15 cellular contexts compared by ENCODE assay signal in the genomic region with DNA sequence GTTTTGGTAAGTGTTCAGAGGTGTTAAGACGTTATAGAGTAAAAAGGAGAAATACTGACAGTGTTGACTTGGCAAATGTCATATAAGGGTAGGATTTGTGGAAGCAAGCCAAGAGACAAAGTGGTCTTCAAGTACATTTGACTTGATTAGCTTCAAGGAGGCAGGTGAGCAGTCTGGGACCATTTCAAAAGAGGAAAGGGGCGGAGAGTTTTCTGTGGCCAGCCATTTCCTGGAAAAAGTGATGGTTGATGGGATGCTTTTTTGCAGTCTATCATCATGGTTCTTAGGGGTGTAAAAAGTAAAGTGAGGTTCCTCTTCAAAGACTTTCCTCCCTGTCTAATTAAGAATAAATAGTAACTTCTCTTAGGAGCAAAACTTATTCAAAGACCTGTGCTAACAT. TPM values are rescaled to one million over a fixed set of nuclear protein-coding genes. Genes with fewer than 3 reads are reported as not detected.
DNase-seq lines count a peak whose midpoint lies in the region; ATAC-seq and TF ChIP-seq lines count a peak whose summit lies in the region.
"Had no signal": no experiment of that assay in that cellular context is flagged by ENCODE, and none has a peak within 500 bp of the region (broad histone marks: within the 10 kb centered on the region; RNA-seq: fewer than 3 reads in every experiment).

No MANE protein-coding gene starts in this region.

- H3K4me1 Mint-ChIP-seq in CD4-positive, CD25-positive, alpha-beta regulatory T cell: peaks cover 23 to 65% (median 51%) of the 10 kb centered on the region in 4 donors
- peaks cover 37 to 57% (median 53%) of the 10 kb centered on the region in 3 donors for H3K4me1 Mint-ChIP-seq in CD8-positive, alpha-beta memory T cell
- peaks cover 67% of the 10 kb centered on the region for H3K4me1 Mint-ChIP-seq in activated CD8-positive, alpha-beta T cell treated with anti-CD3 and anti-CD28 coated beads for 36 hours (ENCODE audit: low read depth)

- peaks cover 47% of the 10 kb centered on the region for H3K36me3 ChIP-seq in CD4-positive, CD25-positive, alpha-beta regulatory T cell (ENCODE audit: control insufficient read depth, insufficient read depth, low read length)
- H3K36me3 ChIP-seq in CD8-positive, alpha-beta memory T cell (ENCODE audit: insufficient read depth, low read length): peaks cover 15% of the 10 kb centered on the region
- H3K36me3 ChIP-seq in lower lobe of right lung (peaks cover 44% of the 10 kb centered on the region), sigmoid colon (peaks cover 0 to 29% (median 6%) of the 10 kb centered on the region in 4 donors)

- H3K4me3 ChIP-seq in CD4-positive, CD25-positive, alpha-beta regulatory T cell (ENCODE audit: low read depth, low read length): peak overlapping the region; percentile 64
- no peak overlapping the region for H3K4me3 ChIP-seq in CD8-positive, alpha-beta memory T cell (ENCODE audit: low read length)
- H3K4me3 ChIP-seq in lower lobe of right lung (no peak overlapping the region), sigmoid colon (no peak overlapping the region)
- H3K4me3 ChIP-seq: GM12878, MG63, skin epidermis had no signal

- no peak for TF ChIP-seq CTCF in activated CD8-positive, alpha-beta T cell treated with anti-CD3 and anti-CD28 coated beads for 36 hours (IDR thresholded peaks at IDR 0.05)
- TF ChIP-seq CTCF in lower lobe of right lung (IDR thresholded peaks at IDR 0.05): no peak
- TF ChIP-seq CTCF in sigmoid colon (IDR thresholded peaks at IDR 0.05): no peak

- H3K4me1 ChIP-seq in CD4-positive, CD25-positive, alpha-beta regulatory T cell (ENCODE audit: control insufficient read depth, insufficient read depth, low read length, poor library complexity, severe bottlenecking): peaks cover 21% of the 10 kb centered on the region
- H3K4me1 ChIP-seq in CD8-positive, alpha-beta memory T cell (ENCODE audit: insufficient read depth, low read length): peaks cover 22% of the 10 kb centered on the region
- H3K4me1 ChIP-seq in lower lobe of right lung (peaks cover 24% of the 10 kb centered on the region), sigmoid colon (peaks cover 0 to 8% (median 7%) of the 10 kb centered on the region in 4 donors)

- H3K27me3 ChIP-seq in CD4-positive, CD25-positive, alpha-beta regulatory T cell (ENCODE audit: control insufficient read depth, insufficient read depth, low read length): no peaks in the 10 kb centered on the region
- H3K27me3 ChIP-seq in CD8-positive, alpha-beta memory T cell (ENCODE audit: insufficient read depth, low read length, poor library complexity, severe bottlenecking): no peaks in the 10 kb centered on the region
- H3K27me3 ChIP-seq in lower lobe of right lung (ENCODE audit: low read depth): no peaks in the 10 kb centered on the region
- H3K27me3 ChIP-seq in sigmoid colon: no peaks in the 10 kb centered on the region
- H3K27me3 ChIP-seq: MG63 had no signal

- ATAC-seq in CD4-positive, CD25-positive, alpha-beta regulatory T cell (ENCODE audit: low read depth in 2 of 2): peak in 1 of 2 donors; percentile 45
- peak; percentile 60 for ATAC-seq in activated CD8-positive, alpha-beta T cell treated with anti-CD3 and anti-CD28 coated beads for 36 hours
- peak in 1 of 2 donors; percentile 47 for ATAC-seq in lower lobe of right lung
- ATAC-seq: GM12878 had no signal

- POLR2A ChIA-PET in CD8-positive, alpha-beta memory T cell (lab: Charles Lee): no interaction called here
- POLR2A ChIA-PET in activated CD8-positive, alpha-beta T cell treated with anti-CD3 and anti-CD28 coated beads for 36 hours (lab: Charles Lee): interaction anchor here (1.0 to 1.1 kb wide), 3 partner anchors 9 to 501 kb away, joined by 3 to 5 read pairs (median 3); no protein-coding TSS in a partner anchor

- peaks cover 62% of the 10 kb centered on the region for H3K36me3 Mint-ChIP-seq in CD4-positive, CD25-positive, alpha-beta regulatory T cell
- H3K36me3 Mint-ChIP-seq in CD8-positive, alpha-beta memory T cell: peaks cover 0 to 57% (median 17%) of the 10 kb centered on the region in 3 donors
- H3K36me3 Mint-ChIP-seq in activated CD8-positive, alpha-beta T cell treated with anti-CD3 and anti-CD28 coated beads for 36 hours (ENCODE audit: low read depth): peaks cover 87% of the 10 kb centered on the region

- no peaks in the 10 kb centered on the region for H3K9me3 ChIP-seq in CD4-positive, CD25-positive, alpha-beta regulatory T cell (ENCODE audit: control insufficient read depth in 2 of 2, low read length in 2 of 2)
- no peaks in the 10 kb centered on the region for H3K9me3 ChIP-seq in CD8-positive, alpha-beta memory T cell (ENCODE audit: low read length)
- no peaks in the 10 kb centered on the region for H3K9me3 ChIP-seq in lower lobe of right lung
- no peaks in the 10 kb centered on the region for H3K9me3 ChIP-seq in sigmoid colon
- H3K9me3 ChIP-seq: MG63 had no signal

- H3K27me3 Mint-ChIP-seq in CD4-positive, CD25-positive, alpha-beta regulatory T cell: no peaks in the 10 kb centered on the region
- H3K27me3 Mint-ChIP-seq in CD8-positive, alpha-beta memory T cell: no peaks in the 10 kb centered on the region
- no peaks in the 10 kb centered on the region for H3K27me3 Mint-ChIP-seq in activated CD8-positive, alpha-beta T cell treated with anti-CD3 and anti-CD28 coated beads for 36 hours

- no peak for TF ChIP-seq EP300 in sigmoid colon (IDR thresholded peaks at IDR 0.05)

- intact Hi-C loops in activated CD8-positive, alpha-beta T cell treated with anti-CD3 and anti-CD28 coated beads for 36 hours (cut with micrococcal nuclease): loop anchor here (5.0 kb wide), 1 partner anchor 37 kb away; the partner anchor contains the start of gene SDCBP2
- intact Hi-C loops in lower lobe of right lung (cut with DNase I) (no loop called here), sigmoid colon (cut with DNase I) (no loop called here)

- peak in 1 of 3 donors; percentile 68 for DNase-seq in CD4-positive, CD25-positive, alpha-beta regulatory T cell
- peak in 1 of 5 donors; percentile 10 for DNase-seq in CD8-positive, alpha-beta memory T cell
- DNase-seq in activated CD8-positive, alpha-beta T cell treated with anti-CD3 and anti-CD28 coated beads for 36 hours: peak; percentile 59
- DNase-seq in lower lobe of right lung (no peak), cortex of kidney (lab: John Stamatoyannopoulos, UW) (no peak), sigmoid colon (no peak), SHP77 treated with DMSO at 0.1 percent for 48 hours (lab: John Stamatoyannopoulos, UW) (no peak)
- DNase-seq: amniotic stem cell, mesenchymal stem cell, MG63, NCI-H2171, SHP77 had no signal

- no peak for TF ChIP-seq POLR2A in sigmoid colon (IDR thresholded peaks at IDR 0.05)

- peaks cover 0 to 1% (median 0%) of the 10 kb centered on the region in 7 donors for H3K9me3 Mint-ChIP-seq in CD4-positive, CD25-positive, alpha-beta regulatory T cell
- H3K9me3 Mint-ChIP-seq in CD8-positive, alpha-beta memory T cell: no peaks in the 10 kb centered on the region
- no peaks in the 10 kb centered on the region for H3K9me3 Mint-ChIP-seq in activated CD8-positive, alpha-beta T cell treated with anti-CD3 and anti-CD28 coated beads for 36 hours
- H3K9me3 Mint-ChIP-seq: CD14-positive monocyte had no signal

- CTCF ChIA-PET in CD8-positive, alpha-beta memory T cell (lab: Charles Lee): no interaction called here
- CTCF ChIA-PET in activated CD8-positive, alpha-beta T cell treated with anti-CD3 and anti-CD28 coated beads for 36 hours (lab: Charles Lee): interaction anchor here (1.5 kb wide), 1 partner anchor 11 kb away, joined by 3 read pairs; no protein-coding TSS in a partner anchor

- H3K27ac ChIP-seq in CD4-positive, CD25-positive, alpha-beta regulatory T cell (ENCODE audit: insufficient read depth, low read length, poor library complexity, severe bottlenecking): no peak overlapping the region
- no peak overlapping the region for H3K27ac ChIP-seq in CD8-positive, alpha-beta memory T cell (ENCODE audit: low read depth, low read length)
- H3K27ac ChIP-seq in lower lobe of right lung: peak overlapping the region; percentile 41
- H3K27ac ChIP-seq in sigmoid colon: no peak overlapping the region

- peak overlapping the region; percentile 29 to 78 (median 50) for H3K4me3 Mint-ChIP-seq in CD4-positive, CD25-positive, alpha-beta regulatory T cell
- H3K4me3 Mint-ChIP-seq in CD8-positive, alpha-beta memory T cell: peak overlapping the region in 5 of 7 donors; percentile 23 to 65 (median 25)
- H3K4me3 Mint-ChIP-seq in activated CD8-positive, alpha-beta T cell treated with anti-CD3 and anti-CD28 coated beads for 36 hours: peak overlapping the region; percentile 40
- H3K4me3 Mint-ChIP-seq: CD14-positive monocyte had no signal

- WGBS in sigmoid colon, 2 donors: 50 to 54% methylated on average over 2 of the region's 2 CpGs

- peak overlapping the region; percentile 79 to 87 (median 81) for H3K27ac Mint-ChIP-seq in CD4-positive, CD25-positive, alpha-beta regulatory T cell
- H3K27ac Mint-ChIP-seq in CD8-positive, alpha-beta memory T cell: peak overlapping the region in 7 of 8 donors; percentile 26 to 91 (median 75)
- H3K27ac Mint-ChIP-seq in activated CD8-positive, alpha-beta T cell treated with anti-CD3 and anti-CD28 coated beads for 36 hours: peak overlapping the region; percentile 91

RNA-seq across cellular contexts. Expression of gene FKBP1A, which starts 28.7 kb away (rescaled TPM):
- total RNA-seq in CD4-positive, CD25-positive, alpha-beta regulatory T cell: 84.3 TPM
- polyA plus RNA-seq in CD4-positive, CD25-positive, alpha-beta regulatory T cell: 10 to 100 TPM; 49.1 to 72.4 (median 59.4) TPM
- 100 to 1,000 TPM; 274 TPM for total RNA-seq in CD8-positive, alpha-beta memory T cell
- polyA plus RNA-seq in CD8-positive, alpha-beta memory T cell: 43.1 TPM
- 100 to 1,000 TPM; 259 to 282 TPM for total RNA-seq in activated CD8-positive, alpha-beta T cell treated with anti-CD3 and anti-CD28 coated beads for 36 hours
- total RNA-seq in lower lobe of right lung (291 TPM), sigmoid colon (100 to 1,000 TPM in 1 of 4 donors, 10 to 100 TPM in 3; 71.7 to 118 (median 85.3) TPM)
- 100 to 1,000 TPM; 296 to 515 (median 374) TPM for polyA plus RNA-seq in sigmoid colon

RNA-seq across cellular contexts. Expression of gene SDCBP2, which starts 35.2 kb away (rescaled TPM):
- 1.2 TPM for total RNA-seq in CD4-positive, CD25-positive, alpha-beta regulatory T cell
- 1 to 10 TPM; 1.6 to 4.3 (median 3.4) TPM for polyA plus RNA-seq in CD4-positive, CD25-positive, alpha-beta regulatory T cell
- 1 to 10 TPM; 3.7 to 4.7 TPM for total RNA-seq in CD8-positive, alpha-beta memory T cell
- 2.2 TPM for polyA plus RNA-seq in CD8-positive, alpha-beta memory T cell
- total RNA-seq in activated CD8-positive, alpha-beta T cell treated with anti-CD3 and anti-CD28 coated beads for 36 hours: 1 to 10 TPM; 3.0 to 3.7 TPM
- 10.8 TPM for total RNA-seq in lower lobe of right lung
- total RNA-seq in sigmoid colon: 1 to 10 TPM; 1.1 to 3.6 (median 1.9) TPM
- 100 to 1,000 TPM; 229 to 724 (median 339) TPM for polyA plus RNA-seq in sigmoid colon
